ENCODE assay signal across 20 cellular contexts in genomic region chr15:49309889-49310288, GRCh38.
"Had no signal": no experiment of that assay in that cellular context is flagged by ENCODE, and none has a peak within 500 bp of the region (broad histone marks: within the 10 kb centered on the region; RNA-seq: fewer than 3 reads in every experiment).

No MANE protein-coding gene starts in this region.

- H3K36me3 ChIP-seq: right atrium auricular region, upper lobe of right lung had no signal

- H3K9me3 ChIP-seq: esophagus muscularis mucosa, left ventricle myocardium inferior, pancreas, psoas muscle, right atrium auricular region, upper lobe of right lung had no signal

- H3K4me1 ChIP-seq: pancreas, upper lobe of right lung had no signal

- H3K4me3 ChIP-seq: coronary artery, esophagus muscularis mucosa, left ventricle myocardium inferior, pancreas, psoas muscle, right atrium auricular region, upper lobe of right lung had no signal

- DNase-seq: activated CD4-positive, alpha-beta memory T cell treated with anti-CD3 and anti-CD28 coated beads for 36 hours; activated CD4-positive, alpha-beta T cell treated with anti-CD3 and anti-CD28 coated beads for 4 hours; activated CD4-positive, CD25-positive, alpha-beta regulatory T cell; activated effector memory CD4-positive, alpha-beta T cell treated with Interleukin-2 at 50 U/mL for 16 hours; activated naive CD4-positive, alpha-beta T cell treated with anti-CD3 and anti-CD28 coated beads for 36 hours; activated naive CD8-positive, alpha-beta T cell treated with anti-CD3 and anti-CD28 coated beads, Interleukin-2, amount 10 ng/mL, durations not matched to agents 7 days and 5 days; activated T-cell treated with anti-CD3 and anti-CD28 coated beads, Interleukin-2, amount 50 U/mL, for 48 hours; amygdala; kidney glomerular epithelial cell; left ventricle myocardium inferior; nephron progenitor cell; pancreas; psoas muscle; stimulated activated CD4-positive, alpha-beta T cell treated with anti-CD3 and anti-CD28 coated beads, Interleukin-4, amount 100 ng/mL, for 24 hours; stimulated activated naive CD4-positive, alpha-beta T cell treated with Interleukin-2 at 50 U/mL for 16 hours; T-helper 17 cell; upper lobe of right lung had no signal

- H3K27ac ChIP-seq: coronary artery, esophagus muscularis mucosa, left ventricle myocardium inferior, pancreas, psoas muscle, right atrium auricular region, upper lobe of right lung had no signal

- H3K27me3 ChIP-seq: esophagus muscularis mucosa, pancreas, right atrium auricular region, upper lobe of right lung had no signal
